In the genomic region with DNA sequence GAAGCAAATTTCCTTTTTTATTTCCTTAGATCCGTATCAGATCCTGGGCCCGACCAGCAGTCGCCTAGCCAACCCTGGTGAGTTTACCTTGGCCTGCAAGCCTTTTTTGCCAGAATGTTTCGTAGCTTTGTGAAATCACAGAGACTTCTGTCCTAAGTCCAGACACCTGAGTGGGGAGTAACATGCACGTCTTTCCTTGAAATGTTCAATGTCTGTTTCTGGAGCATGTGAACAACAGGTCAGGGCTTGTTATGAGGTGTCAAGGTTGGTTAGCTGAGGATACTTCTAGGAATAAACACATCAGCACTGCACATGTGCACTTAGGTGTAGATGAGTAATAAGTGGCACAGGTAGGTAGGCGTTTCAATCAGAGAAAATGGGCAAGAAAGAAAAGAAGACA, we compare ENCODE assay signal across 1 cellular context.
TF ChIP-seq lines count a peak whose summit lies in the region.

No MANE protein-coding gene starts in this region.

TF ChIP-seq in SK-N-SH, 30 proteins besides CTCF, POLR2A, EP300 and RAD21 (continued from another document):
- TF ChIP-seq ZBTB33 (IDR thresholded peaks at IDR 0.05; ENCODE audit: borderline replicate concordance, low read depth) (no peak), FOSL2 (IDR thresholded peaks at IDR 0.05; ENCODE audit: borderline replicate concordance, low read depth) (no peak), SMC3 (IDR thresholded peaks at IDR 0.05; ENCODE audit: low read depth, low read length) (no peak), GABPA (IDR thresholded peaks at IDR 0.05; ENCODE audit: low read depth) (no peak), RFX5 (IDR thresholded peaks at IDR 0.05; ENCODE audit: low read length) (no peak)
- TF ChIP-seq, protein P1, sequence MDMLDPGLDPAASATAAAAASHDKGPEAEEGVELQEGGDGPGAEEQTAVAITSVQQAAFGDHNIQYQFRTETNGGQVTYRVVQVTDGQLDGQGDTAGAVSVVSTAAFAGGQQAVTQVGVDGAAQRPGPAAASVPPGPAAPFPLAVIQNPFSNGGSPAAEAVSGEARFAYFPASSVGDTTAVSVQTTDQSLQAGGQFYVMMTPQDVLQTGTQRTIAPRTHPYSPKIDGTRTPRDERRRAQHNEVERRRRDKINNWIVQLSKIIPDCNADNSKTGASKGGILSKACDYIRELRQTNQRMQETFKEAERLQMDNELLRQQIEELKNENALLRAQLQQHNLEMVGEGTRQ (IDR thresholded peaks at IDR 0.05; ENCODE audit: borderline replicate concordance, low read depth, low read length): no peak
